Comparison of ENCODE assay signal across 8 cellular contexts in genomic region chr1:53328490-53329182, GRCh38. TPM values are rescaled to one million over a fixed set of nuclear protein-coding genes. Genes with fewer than 3 reads are reported as not detected.
DNase-seq lines count a peak whose midpoint lies in the region; ATAC-seq and TF ChIP-seq lines count a peak whose summit lies in the region.

No MANE protein-coding gene starts in this region.

- peak overlapping the region; percentile 31 for H3K4me3 ChIP-seq in cardiac muscle cell
- H3K4me3 ChIP-seq in left ventricle myocardium inferior, result peak overlapping the region; percentile 82

- H3K36me3 ChIP-seq in cardiac muscle cell (no peaks in the 10 kb centered on the region), left ventricle myocardium inferior (no peaks in the 10 kb centered on the region)

- DNase-seq in cardiac muscle cell (ENCODE audit: low read depth in 1 of 2, low spot score in 1 of 2) (no peak), left ventricle myocardium superior (no peak), left ventricle myocardium inferior (no peak), NCI-H146 treated with DMSO at 0.1 percent for 48 hours (lab: John Stamatoyannopoulos, UW; ENCODE audit: unreplicated experiment) (no peak)
- DNase-seq in activated CD4-positive, alpha-beta T cell treated with anti-CD3 and anti-CD28 coated beads, Interleukin-2, amount 50 U/mL, for 1 hour, result peak; percentile 6
- peak; percentile 16 for DNase-seq in stimulated activated naive CD4-positive, alpha-beta T cell treated with Interleukin-2 at 50 U/mL for 16 hours (lab: John Stamatoyannopoulos, UW)

- intact Hi-C loops in left ventricle myocardium superior (cut with micrococcal nuclease), result no loop called here
- intact Hi-C loops in left ventricle myocardium inferior (cut with micrococcal nuclease), result no loop called here

- H3K27me3 ChIP-seq in cardiac muscle cell (no peaks in the 10 kb centered on the region), left ventricle myocardium inferior (ENCODE audit: low read depth) (peaks cover 42% of the 10 kb centered on the region)

- ATAC-seq in left ventricle myocardium superior (no peak), GM19395 (IDR thresholded peaks at IDR 0.05; ENCODE audit: unreplicated experiment) (no peak), HG03342 (IDR thresholded peaks at IDR 0.05; ENCODE audit: unreplicated experiment) (no peak)

- H3K4me1 ChIP-seq in cardiac muscle cell (ENCODE audit: low read depth), result peaks cover 7% of the 10 kb centered on the region
- peaks cover 25% of the 10 kb centered on the region for H3K4me1 ChIP-seq in left ventricle myocardium inferior

- H3K27ac ChIP-seq in cardiac muscle cell (no peak overlapping the region), left ventricle myocardium inferior (replicated peaks) (no peak overlapping the region)

- H3K9me3 ChIP-seq in cardiac muscle cell (ENCODE audit: low read depth), result no peaks in the 10 kb centered on the region
- no peaks in the 10 kb centered on the region for H3K9me3 ChIP-seq in left ventricle myocardium inferior (replicated peaks)

- TF ChIP-seq CTCF in cardiac muscle cell (IDR thresholded peaks at IDR 0.05; ENCODE audit: low read depth, low read length) (no peak), left ventricle myocardium inferior (IDR thresholded peaks at IDR 0.05; ENCODE audit: borderline replicate concordance) (no peak)

RNA-seq across cellular contexts. Expression of gene LRP8, which starts 0.8 kb away (rescaled TPM):
- total RNA-seq in cardiac muscle cell (7.0 and 9.7 TPM in 2 replicates), left ventricle myocardium superior (1.3 TPM), left ventricle myocardium inferior (1.8 TPM)
- 5.4 and 9.0 TPM in 2 replicates for polyA plus RNA-seq in cardiac muscle cell

Comparison
In these comparisons a context has a peak if more than half of its experiments do, and no peak if none do; other contexts are left out.
1. DNase-seq: peak in activated CD4-positive, alpha-beta T cell treated with anti-CD3 and anti-CD28 coated beads, Interleukin-2, amount 50 U/mL, for 1 hour (single experiment) and stimulated activated naive CD4-positive, alpha-beta T cell treated with Interleukin-2 at 50 U/mL for 16 hours (single experiment); none in cardiac muscle cell (0 of 2), left ventricle myocardium superior (single experiment), left ventricle myocardium inferior (single experiment) and NCI-H146 treated with DMSO at 0.1 percent for 48 hours (single experiment).